ENCODE assay signal across 17 cellular contexts in genomic region chr9:87800456-87800855, GRCh38.
"Had no signal": no experiment of that assay in that cellular context is flagged by ENCODE, and none has a peak within 500 bp of the region (broad histone marks: within the 10 kb centered on the region; RNA-seq: fewer than 3 reads in every experiment).

No MANE protein-coding gene starts in this region.

- H3K9me3 Mint-ChIP-seq: natural killer cell treated with Interleukin-12 subunit alpha and Interleukin-12 subunit beta and Interleukin-15 and Interleukin-18, amount 100 ng/mL, for 72 hours; stimulated activated effector memory CD8-positive, alpha-beta T cell treated with anti-CD3 and anti-CD28 coated beads, Interleukin-12 subunit alpha, Interleukin-12 subunit beta, amount 100 ng/mL, for 72 hours had no signal

- H3K27ac Mint-ChIP-seq: natural killer cell treated with Interleukin-12 subunit alpha and Interleukin-12 subunit beta and Interleukin-15 and Interleukin-18, amount 100 ng/mL, for 72 hours; stimulated activated effector memory CD8-positive, alpha-beta T cell treated with anti-CD3 and anti-CD28 coated beads, Interleukin-12 subunit alpha, Interleukin-12 subunit beta, amount 100 ng/mL, for 72 hours had no signal

- H3K4me1 Mint-ChIP-seq: stimulated activated effector memory CD8-positive, alpha-beta T cell treated with anti-CD3 and anti-CD28 coated beads, Interleukin-12 subunit alpha, Interleukin-12 subunit beta, amount 100 ng/mL, for 72 hours had no signal

- H3K4me3 Mint-ChIP-seq: natural killer cell treated with Interleukin-12 subunit alpha and Interleukin-12 subunit beta and Interleukin-15 and Interleukin-18, amount 100 ng/mL, for 72 hours; stimulated activated effector memory CD8-positive, alpha-beta T cell treated with anti-CD3 and anti-CD28 coated beads, Interleukin-12 subunit alpha, Interleukin-12 subunit beta, amount 100 ng/mL, for 72 hours had no signal

- H3K36me3 Mint-ChIP-seq: natural killer cell treated with Interleukin-12 subunit alpha and Interleukin-12 subunit beta and Interleukin-15 and Interleukin-18, amount 100 ng/mL, for 72 hours; stimulated activated effector memory CD8-positive, alpha-beta T cell treated with anti-CD3 and anti-CD28 coated beads, Interleukin-12 subunit alpha, Interleukin-12 subunit beta, amount 100 ng/mL, for 72 hours had no signal

- DNase-seq: colonic mucosa; effector CD8-positive, alpha-beta T cell; foreskin melanocyte; heart left ventricle; hippocampal formation; mammary epithelial cell; midbrain; ovary; right cardiac atrium; stimulated activated CD4-positive, alpha-beta T cell treated with anti-CD3 and anti-CD28 coated beads, Interleukin-4, amount 100 ng/mL, for 1 hour; stimulated activated CD8-positive, alpha-beta memory T cell treated with anti-CD3 and anti-CD28 coated beads, Interleukin-4, amount 100 ng/mL, for 48 hours; stimulated activated naive CD8-positive, alpha-beta T cell treated with anti-CD3 and anti-CD28 coated beads, Interleukin-15, Interleukin-2, amounts not matched to agents 100 U/mL and 50 U/mL, for 24 hours; thyroid gland; upper lobe of left lung; uterus had no signal
